14 cellular contexts compared by ENCODE assay signal in the genomic region with DNA sequence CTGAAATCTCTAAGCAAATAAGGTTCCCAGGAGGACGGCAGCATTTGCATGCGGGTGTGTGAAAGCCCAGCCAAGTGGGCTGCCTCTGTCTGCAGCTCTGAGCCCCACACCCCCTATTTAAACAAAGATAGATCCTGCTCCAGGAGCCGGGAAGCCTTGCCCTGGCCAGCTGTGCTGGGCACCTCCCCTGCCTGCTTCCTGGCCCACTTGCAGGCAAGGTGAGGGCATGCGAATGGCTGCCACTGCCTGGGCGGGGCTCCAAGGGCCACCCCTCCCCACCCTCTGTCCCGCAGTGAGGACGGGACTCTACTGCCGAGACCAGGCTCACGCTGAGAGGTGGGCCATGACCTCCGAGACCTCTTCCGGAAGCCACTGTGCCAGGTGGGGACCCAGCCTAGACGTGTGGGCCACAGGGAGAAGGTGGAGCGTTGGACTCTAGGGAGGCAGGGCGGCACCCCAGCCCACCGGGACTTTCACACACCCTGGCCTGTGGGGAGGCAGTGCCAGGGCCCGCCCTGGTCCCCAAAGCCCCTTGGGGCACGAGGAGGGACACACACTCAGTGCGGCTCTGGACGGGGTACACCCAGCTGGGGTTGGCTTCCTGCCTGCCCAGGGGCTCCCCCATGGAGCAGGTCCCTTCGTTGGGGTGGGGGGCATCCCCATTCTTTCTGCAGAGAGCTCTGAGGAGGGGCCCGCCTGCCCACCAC. TPM values are rescaled to one million over a fixed set of nuclear protein-coding genes. Genes with fewer than 3 reads are reported as not detected.
DNase-seq lines count a peak whose midpoint lies in the region; ATAC-seq and FAIRE-seq lines count a peak whose summit lies in the region.
"Had no signal": no experiment of that assay in that cellular context is flagged by ENCODE, and none has a peak within 500 bp of the region (broad histone marks: within the 10 kb centered on the region; RNA-seq: fewer than 3 reads in every experiment).

A gene with protein sequence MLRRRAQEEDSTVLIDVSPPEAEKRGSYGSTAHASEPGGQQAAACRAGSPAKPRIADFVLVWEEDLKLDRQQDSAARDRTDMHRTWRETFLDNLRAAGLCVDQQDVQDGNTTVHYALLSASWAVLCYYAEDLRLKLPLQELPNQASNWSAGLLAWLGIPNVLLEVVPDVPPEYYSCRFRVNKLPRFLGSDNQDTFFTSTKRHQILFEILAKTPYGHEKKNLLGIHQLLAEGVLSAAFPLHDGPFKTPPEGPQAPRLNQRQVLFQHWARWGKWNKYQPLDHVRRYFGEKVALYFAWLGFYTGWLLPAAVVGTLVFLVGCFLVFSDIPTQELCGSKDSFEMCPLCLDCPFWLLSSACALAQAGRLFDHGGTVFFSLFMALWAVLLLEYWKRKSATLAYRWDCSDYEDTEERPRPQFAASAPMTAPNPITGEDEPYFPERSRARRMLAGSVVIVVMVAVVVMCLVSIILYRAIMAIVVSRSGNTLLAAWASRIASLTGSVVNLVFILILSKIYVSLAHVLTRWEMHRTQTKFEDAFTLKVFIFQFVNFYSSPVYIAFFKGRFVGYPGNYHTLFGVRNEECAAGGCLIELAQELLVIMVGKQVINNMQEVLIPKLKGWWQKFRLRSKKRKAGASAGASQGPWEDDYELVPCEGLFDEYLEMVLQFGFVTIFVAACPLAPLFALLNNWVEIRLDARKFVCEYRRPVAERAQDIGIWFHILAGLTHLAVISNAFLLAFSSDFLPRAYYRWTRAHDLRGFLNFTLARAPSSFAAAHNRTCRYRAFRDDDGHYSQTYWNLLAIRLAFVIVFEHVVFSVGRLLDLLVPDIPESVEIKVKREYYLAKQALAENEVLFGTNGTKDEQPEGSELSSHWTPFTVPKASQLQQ (plus strand): TSS at position 292 of the 707 bp plus-strand sequence. CDS start 1,387 bp downstream, outside the sequence.

- FAIRE-seq in small intestine (lab: Jason Lieb, UNC) = no peak
- FAIRE-seq: D721Med had no signal

- peak; percentile 51 for DNase-seq in NCI-H2029 (lab: John Stamatoyannopoulos, UW)
- DNase-seq in NCI-H2029 treated with DMSO at 0.1 percent for 48 hours (lab: John Stamatoyannopoulos, UW) = no peak
- DNase-seq in NCI-H69 (lab: John Stamatoyannopoulos, UW) = peak; percentile 62
- DNase-seq in small intestine = peak; percentile 60
- no peak for DNase-seq in RKO (ENCODE audit: low spot score)
- no peak for DNase-seq in activated CD4-positive, CD25-positive, alpha-beta regulatory T cell treated with anti-CD3 and anti-CD28 coated beads, Interleukin-2, amount 50 U/mL, for 72 hours
- DNase-seq in retina = no peak
- DNase-seq: amniotic stem cell, cortex of kidney, NCI-H187, ovary had no signal

- no peaks in the 10 kb centered on the region for H3K4me1 ChIP-seq in small intestine (ENCODE audit: control insufficient read depth in 2 of 2, insufficient read depth in 1 of 2, low read depth in 1 of 2, low read length in 1 of 2)

- H3K4me3 ChIP-seq in small intestine (ENCODE audit: low read depth in 1 of 2, low read length in 2 of 2) = no peak within 1 kb of the TSS
- H3K4me3 ChIP-seq: ovary, thoracic aorta had no signal

- no peak within 1 kb of the TSS for H3K27ac ChIP-seq in small intestine (ENCODE audit: low read depth in 1 of 2, low read length in 1 of 2)
- H3K27ac ChIP-seq: ovary, thoracic aorta had no signal

- no peaks in the 10 kb centered on the region for H3K9me3 ChIP-seq in small intestine (ENCODE audit: control insufficient read depth, low read depth)
- H3K9me3 ChIP-seq: ovary, thoracic aorta had no signal

- no peaks in the 10 kb centered on the region for H3K27me3 ChIP-seq in small intestine (ENCODE audit: control insufficient read depth in 2 of 2, insufficient read depth in 2 of 2, low read length in 2 of 2)
- H3K27me3 ChIP-seq: ovary had no signal

- 39 to 66% (median 50%) methylated on average over 19 to 21 of the region's 21 CpGs for WGBS in small intestine, 3 donors

- peak; percentile 26 for ATAC-seq in esophagus mucosa

- no peaks in the 10 kb centered on the region for H3K36me3 ChIP-seq in small intestine (ENCODE audit: control insufficient read depth in 2 of 2, insufficient read depth in 2 of 2, low read length in 2 of 2)
- H3K36me3 ChIP-seq: ovary, thoracic aorta had no signal

RNA-seq across cellular contexts. Expression of the gene that starts here (rescaled TPM):
- total RNA-seq in esophagus mucosa = 0.12 TPM
- 1 to 10 TPM; 1.1 to 7.2 (median 4.6) TPM for polyA plus RNA-seq in small intestine

Comparison
In these comparisons a context has a peak if more than half of its experiments do, and no peak if none do; other contexts are left out.
1. DNase-seq: peak in NCI-H2029 (single experiment), NCI-H69 (single experiment) and small intestine (single experiment); none in NCI-H2029 treated with DMSO at 0.1 percent for 48 hours (single experiment), RKO (single experiment), activated CD4-positive, CD25-positive, alpha-beta regulatory T cell treated with anti-CD3 and anti-CD28 coated beads, Interleukin-2, amount 50 U/mL, for 72 hours (single experiment) and retina (single experiment).
2. Peak in ATAC-seq in esophagus mucosa; RNA of the gene not detected or under 1 TPM.